Comparison of ENCODE assay signal across 16 cellular contexts in genomic region chr18:54389143-54389505, GRCh38. TPM values are rescaled to one million over a fixed set of nuclear protein-coding genes. Genes with fewer than 3 reads are reported as not detected.
A peak's percentile ranks its signal among the peaks of the same experiment; 100 is the strongest.
DNase-seq lines count a peak whose midpoint lies in the region; ATAC-seq, FAIRE-seq and TF ChIP-seq lines count a peak whose summit lies in the region.
"Had no signal": no experiment of that assay in that cellular context is flagged by ENCODE, and none has a peak within 500 bp of the region (broad histone marks: within the 10 kb centered on the region; RNA-seq: fewer than 3 reads in every experiment).

No MANE protein-coding gene starts in this region.

- H2BK5ac ChIP-seq in H1 (ENCODE audit: low read depth, low read length), result peak overlapping the region; percentile 8; the same call in 1 of the 2 replicates

- H4K91ac ChIP-seq in H1 (replicated peaks; ENCODE audit: insufficient read length, low read length), result peak overlapping the region; percentile 71

- no peak for TF ChIP-seq POLR2A in H1 (IDR thresholded peaks at IDR 0.05; ENCODE audit: control extremely low read depth in 1 of 2, low read depth in 2 of 2, low read length in 2 of 2)

- H4K5ac ChIP-seq in H1 (ENCODE audit: insufficient read length, low read depth, low read length), result no peak overlapping the region

- H4K20me1 ChIP-seq in Loucy (ENCODE audit: insufficient read depth, low read length, poor library complexity, severe bottlenecking) (no peaks in the 10 kb centered on the region), H1 (replicated peaks in 1 of 2; ENCODE audit: control insufficient read depth in 1 of 2, insufficient read depth in 2 of 2, low read length in 2 of 2) (no peaks in the 10 kb centered on the region)

- FAIRE-seq in H1 (lab: Jason Lieb, UNC), result no peak
- FAIRE-seq: G401.6 had no signal

- TF ChIP-seq EP300 in H1 (IDR thresholded peaks at IDR 0.05; ENCODE audit: borderline replicate concordance in 1 of 2, low read depth in 2 of 2, low read length in 2 of 2), result no peak

- H3K9me2 ChIP-seq in Loucy (replicated peaks; ENCODE audit: low read depth, low read length), result no peaks in the 10 kb centered on the region

- no peak for TF ChIP-seq RAD21 in H1 (IDR thresholded peaks at IDR 0.05 in 1 of 2, conservative IDR thresholded peaks at IDR 0.05 in 1 of 2; ENCODE audit: low read depth in 2 of 2, low read length in 2 of 2)

- H3K9me3 ChIP-seq in Loucy (ENCODE audit: insufficient read depth, low read depth, low read length) (no peaks in the 10 kb centered on the region), H1 (ENCODE audit: insufficient read depth in 2 of 2, low read depth in 1 of 2, low read length in 1 of 2) (no peaks in the 10 kb centered on the region; a peak in 1 of 4 replicates)

- 45% methylated on average over 2 of the region's 2 CpGs; no CpG with 5 or more reads in 1 of the 2 experiments for WGBS in H1 (ENCODE audit: extremely low coverage in 1 of 2, insufficient coverage in 1 of 2, insufficient read length in 1 of 2, insufficient replicate concordance in 2 of 2, low coverage in 1 of 2, low lambda C conversion rate in 2 of 2, missing lambda C conversion rate in 1 of 2), 2 experiments

- H3K79me2 ChIP-seq in Loucy (ENCODE audit: insufficient read depth, low read length) (no peaks in the 10 kb centered on the region), H1 (ENCODE audit: control insufficient read depth in 1 of 2, insufficient read depth in 2 of 2, low read length in 2 of 2) (no peaks in the 10 kb centered on the region)

- H4K8ac ChIP-seq in H1 (ENCODE audit: extremely low read depth, insufficient read depth, low read length), result no peak overlapping the region

- TF ChIP-seq CTCF in Loucy (conservative IDR thresholded peaks at IDR 0.05; ENCODE audit: low read length) (no peak), H1 (IDR thresholded peaks at IDR 0.05; ENCODE audit: control extremely low read depth in 1 of 3, insufficient read depth in 1 of 3, low read depth in 1 of 3, low read length in 3 of 3) (no peak), GM10248 (IDR thresholded peaks at IDR 0.05; ENCODE audit: control extremely low read depth, extremely low read depth, low read depth, missing control alignments) (no peak)

- intact Hi-C loops in Right ventricle myocardium superior (cut with DNase I), result no loop called here

- H2BK20ac ChIP-seq in H1 (ENCODE audit: low read length), result no peak overlapping the region

- peak; percentile 22 to 26 for DNase-seq in AML-193 (lab: John Stamatoyannopoulos, UW)
- DNase-seq in H1 (ENCODE audit: low read depth in 1 of 2, low spot score in 2 of 2), result no peak
- no peak for DNase-seq in Right ventricle myocardium superior
- DNase-seq in GM10248 (ENCODE audit: extremely low spot score), result no peak
- DNase-seq in activated naive CD4-positive, alpha-beta T cell treated with Interleukin-2 at 50 U/mL for 16 hours, result no peak
- DNase-seq in NCI-H2227 treated with DMSO at 0.1 percent for 48 hours (lab: John Stamatoyannopoulos, UW), result no peak
- DNase-seq: activated CD4-positive, alpha-beta T cell treated with anti-CD3 and anti-CD28 coated beads, Interleukin-2, amount 50 U/mL, for 1 hour; activated gamma-delta T cell; NCI-H187 had no signal

- no peaks in the 10 kb centered on the region for H3K79me1 ChIP-seq in H1 (ENCODE audit: low read depth, low read length)

- H3K27ac ChIP-seq in H1 (ENCODE audit: low read depth, low read length), result 0 out of 2 replicates have a peak overlapping the region, but pooled peaks have one; percentile 35

- H2BK12ac ChIP-seq in H1 (ENCODE audit: low read depth, low read length), result no peak overlapping the region

- no peak overlapping the region for H2BK15ac ChIP-seq in H1 (ENCODE audit: low read length)

- no peak overlapping the region for H3K56ac ChIP-seq in H1 (replicated peaks; ENCODE audit: insufficient read length, low read depth, low read length)

- peaks cover 41% of the 10 kb centered on the region for H3K4me1 ChIP-seq in Loucy (ENCODE audit: insufficient read depth, low read length, poor library complexity, severe bottlenecking)
- peaks cover 0 to 8% (median 5%) of the 10 kb centered on the region in 4 experiments; a peak in 4 of 7 replicates for H3K4me1 ChIP-seq in H1 (replicated peaks in 1 of 4; ENCODE audit: control insufficient read depth in 3 of 4, insufficient read depth in 4 of 4, low read length in 3 of 4)

- CTCF ChIA-PET in H1 (lab: Charles Lee; ENCODE audit: partially characterized antibody), result interaction anchor here (0.6 to 1.6 kb wide), 3 partner anchors 32 to 285 kb away, joined by 3 to 5 read pairs (median 4); partner anchors contain the start of genes C18orf54 and STARD6
- CTCF ChIA-PET in GM10248 (lab: Yijun Ruan, JAX), result interaction anchor here (1.0 to 1.6 kb wide), 4 partner anchors 12 to 283 kb away, joined by 3 to 4 read pairs (median 3); no protein-coding TSS in a partner anchor

- no peak overlapping the region for H3K23ac ChIP-seq in H1 (ENCODE audit: insufficient read length)

- H3K4ac ChIP-seq in H1 (replicated peaks; ENCODE audit: insufficient read length, low read depth, low read length), result no peak overlapping the region

- H3K4me2 ChIP-seq in Loucy (ENCODE audit: low read depth, low read length, poor library complexity, severe bottlenecking), result peak overlapping the region; percentile 85
- 0 out of 4 replicates have a peak overlapping the region, but pooled peaks of 1 of the 2 experiments have one; percentile 4 for H3K4me2 ChIP-seq in H1 (ENCODE audit: insufficient read depth in 1 of 2, low read depth in 2 of 2, low read length in 2 of 2)

- ATAC-seq in GM19351 (IDR thresholded peaks at IDR 0.05; ENCODE audit: unreplicated experiment) (peak; percentile 7), Right ventricle myocardium superior (ENCODE audit: poor library complexity) (no peak)

- H3F3A ChIP-seq in Loucy (ENCODE audit: low read depth), result no peaks in the 10 kb centered on the region

- no peaks in the 10 kb centered on the region; the same call in 1 of the 2 replicates for H3K23me2 ChIP-seq in H1 (ENCODE audit: low read depth, low read length)

- H3K27me3 ChIP-seq in Loucy (ENCODE audit: insufficient read depth, low read length, poor library complexity, severe bottlenecking) (no peaks in the 10 kb centered on the region), H1 (replicated peaks in 1 of 4; ENCODE audit: control insufficient read depth in 3 of 4, extremely low read depth in 1 of 4, insufficient read depth in 3 of 4, low read length in 3 of 4) (peaks cover 0 to 1% (median 0%) of the 10 kb centered on the region in 4 experiments; a peak in 1 of 7 replicates)

- H2BK120ac ChIP-seq in H1 (replicated peaks; ENCODE audit: low read depth, low read length), result no peak overlapping the region

- H2AK5ac ChIP-seq in H1 (ENCODE audit: low read depth, low read length), result no peak overlapping the region

- no peaks in the 10 kb centered on the region for H3K36me3 ChIP-seq in Loucy (ENCODE audit: insufficient read depth, low read length)
- no peaks in the 10 kb centered on the region; a peak in 1 of 8 replicates for H3K36me3 ChIP-seq in H1 (ENCODE audit: control insufficient read depth in 2 of 4, insufficient read depth in 4 of 4, low read length in 3 of 4)

- peak overlapping the region; percentile 71 for H3K4me3 ChIP-seq in Loucy (ENCODE audit: low read length, poor library complexity, severe bottlenecking)
- H3K4me3 ChIP-seq in H1 (ENCODE audit: extremely low read depth in 1 of 4, insufficient read depth in 2 of 4, low read depth in 3 of 4, low read length in 4 of 4), result no peak overlapping the region

- POLR2A ChIA-PET in H1 (lab: Charles Lee; ENCODE audit: partially characterized antibody), result interaction anchor here (1.6 kb wide), 1 partner anchor 140 kb away, joined by 4 read pairs; no protein-coding TSS in a partner anchor
- POLR2A ChIA-PET in GM10248 (lab: Yijun Ruan, JAX), result no interaction called here

- H2AFZ ChIP-seq in Loucy (ENCODE audit: low read length) (peak overlapping the region; percentile 59; the same call in 1 of the 2 replicates), H1 (ENCODE audit: low read length) (no peak overlapping the region)

- no peak overlapping the region for H3K18ac ChIP-seq in H1 (ENCODE audit: extremely low read depth, low read length)

- peak overlapping the region; percentile 74 for H3K9ac ChIP-seq in Loucy (ENCODE audit: low read depth, low read length, poor library complexity, severe bottlenecking)
- no peak overlapping the region for H3K9ac ChIP-seq in H1 (replicated peaks in 1 of 4; ENCODE audit: extremely low read depth in 1 of 4, low read depth in 3 of 4, low read length in 3 of 4)

- H3K14ac ChIP-seq in H1 (ENCODE audit: insufficient read length), result no peak overlapping the region

TF ChIP-seq in H1, 55 proteins besides CTCF, POLR2A, EP300 and RAD21 (continues in another document):
- no peak for TF ChIP-seq KDM5A (IDR thresholded peaks at IDR 0.05; ENCODE audit: low read length)
- no peak for TF ChIP-seq CBX8 (IDR thresholded peaks at IDR 0.05; ENCODE audit: borderline replicate concordance, low read depth, low read length)
- TF ChIP-seq TEAD4 (IDR thresholded peaks at IDR 0.05; ENCODE audit: low read depth, low read length), result no peak
- no peak for TF ChIP-seq ATF3 (IDR thresholded peaks at IDR 0.05; ENCODE audit: insufficient read depth, low read depth, low read length)
- TF ChIP-seq CHD2 (IDR thresholded peaks at IDR 0.05; ENCODE audit: low read length), result no peak

RNA-seq across cellular contexts. Expression of gene C18orf54, which starts 31.4 kb away (rescaled TPM):
- total RNA-seq in H1 (2021; fragmentation: NEBNext Ultra II Directional; extraction: Animal tissue kit (Norgen Biotek cat#: 25700)), result 28.8 and 30.9 TPM in 2 replicates
- polyA plus RNA-seq in H1 (2011; rRNA removed), result 4.1 and 6.7 TPM in 2 replicates
- 6.6 TPM for polyA plus RNA-seq in H1 (2011; cell fraction: cytosol; rRNA removed)
- 4.1 TPM for polyA plus RNA-seq in H1 (2011; cell fraction: nucleus; rRNA removed)
- 5.0 to 11.8 TPM (median 7.6 TPM) in 4 replicates for polyA plus RNA-seq in H1 (2012, experiment 1 of 2)
- polyA plus RNA-seq in H1 (2012, experiment 2 of 2), result 0.59 TPM
- 14.5 TPM for polyA plus RNA-seq in H1 (2013, experiment 1 of 2)
- 12.6 TPM for polyA plus RNA-seq in H1 (2013, experiment 2 of 2)
- polyA minus RNA-seq in H1 (2011; rRNA and poly(A)+ RNA removed), result 8.5 and 12.6 TPM in 2 replicates
- 15.4 TPM for polyA minus RNA-seq in H1 (2011; cell fraction: cytosol; rRNA and poly(A)+ RNA removed)
- 28.2 TPM for polyA minus RNA-seq in H1 (2011; cell fraction: nucleus; rRNA and poly(A)+ RNA removed)
- total RNA-seq in Right ventricle myocardium superior, result 1.2 TPM

RNA-seq across cellular contexts. Expression of gene STARD6, which starts 31.5 kb away (rescaled TPM):
- not detected in 2 replicates for total RNA-seq in H1 (2021; fragmentation: NEBNext Ultra II Directional; extraction: Animal tissue kit (Norgen Biotek cat#: 25700))
- not detected in 2 replicates for polyA plus RNA-seq in H1 (2011; rRNA removed)
- not detected for polyA plus RNA-seq in H1 (2011; cell fraction: cytosol; rRNA removed)
- not detected for polyA plus RNA-seq in H1 (2011; cell fraction: nucleus; rRNA removed)
- polyA plus RNA-seq in H1 (2012, experiment 1 of 2), result not detected in 4 replicates
- polyA plus RNA-seq in H1 (2012, experiment 2 of 2), result not detected
- 0.04 TPM for polyA plus RNA-seq in H1 (2013, experiment 1 of 2)
- polyA plus RNA-seq in H1 (2013, experiment 2 of 2), result not detected
- not detected in 2 replicates for polyA minus RNA-seq in H1 (2011; rRNA and poly(A)+ RNA removed)
- not detected for polyA minus RNA-seq in H1 (2011; cell fraction: cytosol; rRNA and poly(A)+ RNA removed)
- not detected for polyA minus RNA-seq in H1 (2011; cell fraction: nucleus; rRNA and poly(A)+ RNA removed)
- total RNA-seq in Right ventricle myocardium superior, result not detected
- total RNA-seq: esophagus mucosa, mesenteric fat pad, posterior vena cava had no signal
- polyA plus RNA-seq: IgD-negative memory B cell had no signal

Comparison
In these comparisons a context has a peak if more than half of its experiments do, and no peak if none do; other contexts are left out.
1. DNase-seq: peak in AML-193 (2 of 2); none in H1 (0 of 2), Right ventricle myocardium superior (single experiment), GM10248 (single experiment), activated naive CD4-positive, alpha-beta T cell treated with Interleukin-2 at 50 U/mL for 16 hours (single experiment) and NCI-H2227 treated with DMSO at 0.1 percent for 48 hours (single experiment).
2. RNA of gene C18orf54, which starts 31.4 kb away (total RNA-seq): 28.8 to 30.9 TPM in H1; 1.2 TPM in Right ventricle myocardium superior (single experiment); every median in the first group is over 10 times any median in the second.